ENCODE assay signal across 8 cellular contexts in the genomic region with DNA sequence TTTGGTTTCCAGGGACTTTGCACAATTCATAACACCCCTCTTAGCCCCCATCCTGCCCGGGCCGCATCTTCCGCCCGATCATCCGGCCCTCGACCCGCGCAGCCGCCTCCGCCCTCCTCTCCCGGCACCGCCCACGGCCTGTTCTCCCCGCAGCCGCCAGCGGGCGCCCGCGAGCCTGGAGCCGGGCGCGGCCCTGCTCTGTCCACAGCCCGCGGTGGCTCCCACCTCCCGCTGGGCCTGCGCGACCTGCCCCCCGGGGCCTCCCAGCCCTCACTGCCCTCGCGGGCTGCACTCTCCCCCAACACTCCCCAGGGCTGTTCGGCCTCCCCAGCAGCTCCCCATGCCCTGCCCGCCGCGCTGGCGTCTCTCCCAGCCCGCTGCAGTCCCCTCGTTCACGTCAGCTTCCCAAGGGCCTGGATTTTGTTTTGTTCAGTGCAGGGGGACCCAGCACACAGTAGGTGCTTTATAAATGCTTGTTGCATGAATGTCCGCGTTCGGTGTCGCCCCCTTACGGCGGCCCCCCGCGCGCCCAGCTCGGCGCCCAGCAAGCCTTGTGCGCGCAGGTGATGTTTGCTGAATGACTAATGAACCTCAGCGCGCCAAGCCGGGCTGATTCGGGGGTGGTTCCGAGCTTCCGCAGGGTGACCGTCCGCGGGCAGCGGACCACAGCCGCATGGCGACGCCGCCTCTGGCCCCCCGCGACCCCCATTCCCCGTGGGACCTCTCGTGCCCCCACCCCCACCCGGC. TPM values are rescaled to one million over a fixed set of nuclear protein-coding genes. Genes with fewer than 3 reads are reported as not detected.
DNase-seq lines count a peak whose midpoint lies in the region; ATAC-seq and TF ChIP-seq lines count a peak whose summit lies in the region.

No MANE protein-coding gene starts in this region.

- no peak overlapping the region for H2BK12ac ChIP-seq in neuronal stem cell (ENCODE audit: low read length)

- DNase-seq in GM13976 (ENCODE audit: low spot score) (peak; percentile 96), Peyer's patch (peak; percentile 74 to 87 (median 87)), foreskin melanocyte (peak; percentile 50), neuronal stem cell (ENCODE audit: low spot score) (peak; percentile 80), substantia nigra (lab: John Stamatoyannopoulos, UW) (peak in 42 of 49 donors; percentile 28 to 87 (median 57))
- peak; percentile 91 for DNase-seq in activated effector memory CD4-positive, alpha-beta T cell treated with anti-CD3 and anti-CD28 coated beads, Interleukin-2, amount 50 U/mL, for 16 hours

- H3K4ac ChIP-seq in neuronal stem cell (ENCODE audit: low read length) = no peak overlapping the region

- WGBS in neuronal stem cell (ENCODE audit: extremely low coverage in 2 of 2, insufficient read length in 2 of 2, insufficient replicate concordance in 1 of 2), 2 donors = no CpG with 5 or more reads among the region's 70 CpGs

- H3K4me1 ChIP-seq in Peyer's patch (peaks cover 0 to 33% (median 16%) of the 10 kb centered on the region in 4 donors), neuronal stem cell (ENCODE audit: control insufficient read depth in 2 of 2, insufficient read depth in 1 of 2, low read depth in 1 of 2, low read length in 2 of 2) (peaks cover 15 to 23% of the 10 kb centered on the region in 2 donors)

- no peak overlapping the region for H2BK120ac ChIP-seq in neuronal stem cell (ENCODE audit: low read depth, low read length)

- TF ChIP-seq POLR2A in Peyer's patch (IDR thresholded peaks at IDR 0.05) = no peak

- ATAC-seq in HG03565 (IDR thresholded peaks at IDR 0.05; ENCODE audit: unreplicated experiment) = peak; percentile 52

- H2BK15ac ChIP-seq in neuronal stem cell (ENCODE audit: low read length) = peak overlapping the region; percentile 78

- peak overlapping the region; percentile 98 for H2AFZ ChIP-seq in neuronal stem cell (ENCODE audit: low read length)

- H3K23ac ChIP-seq in neuronal stem cell (ENCODE audit: low read depth, low read length, poor library complexity) = peak overlapping the region; percentile 89

- peak overlapping the region; percentile 60 for H3K9ac ChIP-seq in neuronal stem cell (ENCODE audit: low read depth, low read length, poor library complexity)

- H3K14ac ChIP-seq in neuronal stem cell (ENCODE audit: low read length) = no peak overlapping the region

- H3K36me3 ChIP-seq in Peyer's patch (peaks cover 0 to 22% (median 0%) of the 10 kb centered on the region in 3 donors), neuronal stem cell (replicated peaks in 1 of 2; ENCODE audit: control insufficient read depth in 2 of 2, insufficient read depth in 2 of 2, low read length in 2 of 2) (peaks cover 23 to 30% of the 10 kb centered on the region in 2 donors)

- peak overlapping the region; percentile 95 for H3K18ac ChIP-seq in neuronal stem cell (ENCODE audit: low read length)

- TF ChIP-seq CTCF in 22Rv1 (IDR thresholded peaks at IDR 0.05) = peak; percentile 99
- peak; percentile 99 for TF ChIP-seq CTCF in GM13976 (IDR thresholded peaks at IDR 0.05; ENCODE audit: borderline replicate concordance, control extremely low read depth, extremely low read depth, insufficient read depth, missing control alignments)
- peak; percentile 69 to 98 (median 94) for TF ChIP-seq CTCF in Peyer's patch (IDR thresholded peaks at IDR 0.05)

- H3K27ac ChIP-seq in 22Rv1 (peak overlapping the region; percentile 88), Peyer's patch (peak overlapping the region in 1 of 4 donors; percentile 65), neuronal stem cell (replicated peaks; ENCODE audit: low read length) (no peak overlapping the region), substantia nigra (ENCODE audit: low read depth, low read length, poor library complexity, severe bottlenecking) (peak overlapping the region; percentile 45)

- H2BK5ac ChIP-seq in neuronal stem cell (ENCODE audit: low read length) = peak overlapping the region; percentile 5

- H3K9me3 ChIP-seq in Peyer's patch (no peaks in the 10 kb centered on the region), neuronal stem cell (replicated peaks in 1 of 2; ENCODE audit: control insufficient read depth in 2 of 2, insufficient read depth in 1 of 2, low read depth in 1 of 2, low read length in 2 of 2) (peaks cover 0 to 2% of the 10 kb centered on the region in 2 donors)

- peak overlapping the region; percentile 95 for H3K4me2 ChIP-seq in neuronal stem cell (ENCODE audit: insufficient read depth, low read length, poor library complexity, severe bottlenecking)

- in situ Hi-C loops in GM13976 (cut with MboI; ENCODE audit: low sequenced_read_pairs, unreplicated experiment) = no loop called here

- H3K27me3 ChIP-seq in Peyer's patch = peaks cover 3 to 42% of the 10 kb centered on the region in 2 donors
- H3K27me3 ChIP-seq in neuronal stem cell (ENCODE audit: control insufficient read depth in 3 of 3, insufficient read depth in 3 of 3, low read depth in 1 of 3, low read length in 3 of 3) = peaks cover 0 to 14% (median 0%) of the 10 kb centered on the region in 3 experiments

- H4K8ac ChIP-seq in neuronal stem cell (ENCODE audit: low read depth, low read length) = no peak overlapping the region

- peak overlapping the region; percentile 1 for H2AK5ac ChIP-seq in neuronal stem cell (ENCODE audit: low read depth, low read length)

- H4K91ac ChIP-seq in neuronal stem cell (ENCODE audit: low read depth, low read length, poor library complexity) = no peak overlapping the region

- H3K4me3 ChIP-seq in Peyer's patch = peak overlapping the region; percentile 33 to 51 (median 48)
- H3K4me3 ChIP-seq in neuronal stem cell (ENCODE audit: low read length in 2 of 2) = peak overlapping the region; percentile 60 to 77

- H3K79me1 ChIP-seq in neuronal stem cell (ENCODE audit: low read depth, low read length) = peaks cover 7% of the 10 kb centered on the region

RNA-seq across cellular contexts. Expression of a gene that starts 4.6 kb away (rescaled TPM):
- total RNA-seq in Peyer's patch = under 1 TPM in 3 of 4 donors, not detected in 1; 0.18 to 0.76 (median 0.27) TPM
- 3.4 TPM for polyA plus RNA-seq in neuronal stem cell (2013, experiment 1 of 2)
- 3.9 TPM for polyA plus RNA-seq in neuronal stem cell (2013, experiment 2 of 2)

RNA-seq across cellular contexts. Expression of a gene that starts 7.2 kb away (rescaled TPM):
- total RNA-seq in Peyer's patch = 1,000 to 10,000 TPM; 1,044 to 1,915 (median 1,354) TPM
- polyA plus RNA-seq in neuronal stem cell (2013, experiment 1 of 2) = 3,965 TPM
- polyA plus RNA-seq in neuronal stem cell (2013, experiment 2 of 2) = 3,732 TPM

RNA-seq across cellular contexts. Expression of a gene that starts 33.7 kb away (rescaled TPM):
- total RNA-seq in Peyer's patch = 10 to 100 TPM; 35.5 to 68.5 (median 61.9) TPM
- 22.9 TPM for polyA plus RNA-seq in neuronal stem cell (2013, experiment 1 of 2)
- polyA plus RNA-seq in neuronal stem cell (2013, experiment 2 of 2) = 21.4 TPM

RNA-seq across cellular contexts. Expression of a gene that starts 38.0 kb away (rescaled TPM):
- 10 to 100 TPM; 37.5 to 90.9 (median 58.2) TPM for total RNA-seq in Peyer's patch
- polyA plus RNA-seq in neuronal stem cell (2013, experiment 1 of 2) = 124 TPM
- 126 TPM for polyA plus RNA-seq in neuronal stem cell (2013, experiment 2 of 2)

RNA-seq across cellular contexts. Expression of a gene that starts 44.0 kb away (rescaled TPM):
- 1 to 10 TPM in 2 of 4 donors, not detected in 2; 2.5 to 3.1 TPM for total RNA-seq in Peyer's patch
- polyA plus RNA-seq in neuronal stem cell (2013, experiment 1 of 2) = 41.6 TPM
- polyA plus RNA-seq in neuronal stem cell (2013, experiment 2 of 2) = 42.6 TPM
